ENCODE assay signal across 8 cellular contexts in the genomic region with DNA sequence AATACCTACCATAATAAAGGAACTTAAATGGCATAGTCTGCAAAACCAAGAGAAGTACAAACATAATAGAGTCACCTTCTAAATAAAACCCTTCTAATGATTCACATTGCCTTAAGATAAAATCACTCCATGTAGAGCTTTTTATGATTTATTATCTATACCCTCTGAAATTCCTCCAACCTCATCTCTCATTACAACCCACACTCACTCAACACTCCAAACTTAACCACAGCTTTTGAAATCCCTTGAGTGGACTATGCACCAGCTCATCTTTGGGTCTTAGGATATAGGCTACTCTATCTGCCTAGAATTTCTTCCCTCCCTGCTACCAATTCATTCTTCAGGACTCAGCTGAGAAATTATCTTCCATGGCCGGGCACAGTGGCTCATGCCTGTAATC.
"Had no signal": no experiment of that assay in that cellular context is flagged by ENCODE, and none has a peak within 500 bp of the region (broad histone marks: within the 10 kb centered on the region; RNA-seq: fewer than 3 reads in every experiment).

No MANE protein-coding gene starts in this region.

- H3K4me3 ChIP-seq: GM12878 had no signal

- FAIRE-seq: G401.6, GM12878, GM12891, GM12892, GM18507, GM19239 had no signal

- DNase-seq: GDM1, GF-D8 had no signal

- ATAC-seq: GM12878 had no signal
